In genomic region chr1:11156958-11157357, GRCh38 we compare ENCODE assay signal across 13 cellular contexts. TPM values are rescaled to one million over a fixed set of nuclear protein-coding genes. Genes with fewer than 3 reads are reported as not detected.
DNase-seq lines count a peak whose midpoint lies in the region; ATAC-seq and TF ChIP-seq lines count a peak whose summit lies in the region.
"Had no signal": no experiment of that assay in that cellular context is flagged by ENCODE, and none has a peak within 500 bp of the region (broad histone marks: within the 10 kb centered on the region; RNA-seq: fewer than 3 reads in every experiment).

No MANE protein-coding gene starts in this region.

- H4K91ac ChIP-seq in neuronal stem cell (ENCODE audit: low read depth, low read length, poor library complexity) (no peak overlapping the region), H9 (ENCODE audit: insufficient read length, low read depth, low read length) (no peak overlapping the region)

- no peak for DNase-seq in CD8-positive, alpha-beta T cell
- DNase-seq in caudate nucleus (lab: John Stamatoyannopoulos, UW) (no peak), gastrocnemius medialis (no peak), neuronal stem cell (ENCODE audit: low spot score) (no peak), H9 (no peak)
- DNase-seq: CD4-positive, alpha-beta T cell; effector memory CD8-positive, alpha-beta T cell; GDM1; H7; spleen had no signal

- H3K36me3 ChIP-seq in ACC112 (ENCODE audit: insufficient read depth, low read length) (peaks cover 11% of the 10 kb centered on the region; the same call in 1 of the 2 replicates), gastrocnemius medialis (peaks cover 0 to 15% of the 10 kb centered on the region in 2 donors), neuronal stem cell (replicated peaks in 1 of 2; ENCODE audit: control insufficient read depth in 2 of 2, insufficient read depth in 2 of 2, low read length in 2 of 2) (peaks cover 16 to 67% of the 10 kb centered on the region in 2 donors)
- peaks cover 22% of the 10 kb centered on the region for H3K36me3 ChIP-seq in CD8-positive, alpha-beta T cell (ENCODE audit: insufficient read depth, low read length)

- no peak overlapping the region for H2BK120ac ChIP-seq in neuronal stem cell (ENCODE audit: low read depth, low read length)
- no peak overlapping the region for H2BK120ac ChIP-seq in H9 (ENCODE audit: low read depth, low read length, poor library complexity, severe bottlenecking)

- H4K20me1 ChIP-seq in H9 (ENCODE audit: control insufficient read depth, insufficient read depth, insufficient read length): no peaks in the 10 kb centered on the region

- CTCF ChIA-PET in CD8-positive, alpha-beta T cell (lab: Charles Lee): no interaction called here

- H3K79me2 ChIP-seq in ACC112 (ENCODE audit: control insufficient read depth, insufficient read depth, low read length, unreplicated experiment) (no peaks in the 10 kb centered on the region), H9 (ENCODE audit: insufficient read depth, low read length) (no peaks in the 10 kb centered on the region)

- H3K4me1 Mint-ChIP-seq in CD8-positive, alpha-beta T cell (ENCODE audit: low read depth): peaks cover 3% of the 10 kb centered on the region
- peaks cover 0 to 4% of the 10 kb centered on the region in 2 experiments; a peak in 2 of 4 replicates for H3K4me1 Mint-ChIP-seq in H9

- no peak for TF ChIP-seq CTCF in CD8-positive, alpha-beta T cell (IDR thresholded peaks at IDR 0.05)
- TF ChIP-seq CTCF in gastrocnemius medialis (IDR thresholded peaks at IDR 0.05 in 4 of 5, conservative IDR thresholded peaks at IDR 0.05 in 1 of 5) (no peak), H9 (conservative IDR thresholded peaks at IDR 0.05) (no peak)

- POLR2A ChIA-PET in CD8-positive, alpha-beta T cell (lab: Charles Lee): no interaction called here

- H2BK15ac ChIP-seq in neuronal stem cell (ENCODE audit: low read length) (no peak overlapping the region), H9 (ENCODE audit: low read depth, low read length) (no peak overlapping the region)

- H4K8ac ChIP-seq in neuronal stem cell (ENCODE audit: low read depth, low read length) (no peak overlapping the region), H9 (replicated peaks; ENCODE audit: insufficient read length, low read depth, low read length) (no peak overlapping the region)

- no peak overlapping the region for H2AFZ ChIP-seq in ACC112 (ENCODE audit: low read length, unreplicated experiment)
- H2AFZ ChIP-seq in neuronal stem cell (ENCODE audit: low read length): no peak overlapping the region
- H2AFZ ChIP-seq in H9 (ENCODE audit: low read length): no peak overlapping the region

- H3K27ac ChIP-seq in ACC112 (ENCODE audit: low read depth, low read length) (peak overlapping the region; percentile 93), caudate nucleus (ENCODE audit: low read depth, low read length) (peak overlapping the region; percentile 88), gastrocnemius medialis (peak overlapping the region; percentile 85 to 94 (median 90)), neuronal stem cell (replicated peaks; ENCODE audit: low read length) (no peak overlapping the region), H9 (ENCODE audit: insufficient read length, low read depth, low read length) (no peak overlapping the region)
- H3K27ac ChIP-seq in CD8-positive, alpha-beta T cell (ENCODE audit: low read depth, low read length): no peak overlapping the region
- H3K27ac ChIP-seq: spleen had no signal

- H2BK12ac ChIP-seq in neuronal stem cell (ENCODE audit: low read length) (no peak overlapping the region), H9 (ENCODE audit: insufficient read length, low read depth, low read length) (no peak overlapping the region)

- H3K4me3 Mint-ChIP-seq in CD8-positive, alpha-beta T cell: no peak overlapping the region
- no peak overlapping the region for H3K4me3 Mint-ChIP-seq in H9
- H3K4me3 Mint-ChIP-seq: CD4-positive, alpha-beta T cell; effector memory CD8-positive, alpha-beta T cell had no signal

- H3K4me1 ChIP-seq in ACC112 (ENCODE audit: control insufficient read depth, insufficient read depth, low read length, unreplicated experiment) (peaks cover 37% of the 10 kb centered on the region), gastrocnemius medialis (peaks cover 31 to 36% of the 10 kb centered on the region in 2 donors), neuronal stem cell (ENCODE audit: control insufficient read depth in 2 of 2, insufficient read depth in 1 of 2, low read depth in 1 of 2, low read length in 2 of 2) (no peaks in the 10 kb centered on the region), H9 (ENCODE audit: insufficient read depth, low read length) (no peaks in the 10 kb centered on the region)
- no peaks in the 10 kb centered on the region for H3K4me1 ChIP-seq in CD8-positive, alpha-beta T cell (ENCODE audit: insufficient read depth, low read length)

- in situ Hi-C loops in gastrocnemius medialis (cut with MboI; ENCODE audit: low sequenced_read_pairs in 4 of 4): no loop called here

- H3K4me3 ChIP-seq in ACC112 (ENCODE audit: low read depth, low read length) (peak overlapping the region; percentile 33; the same call in 1 of the 2 replicates), gastrocnemius medialis (no peak overlapping the region), neuronal stem cell (ENCODE audit: low read length in 2 of 2) (no peak overlapping the region)
- no peak overlapping the region for H3K4me3 ChIP-seq in CD8-positive, alpha-beta T cell (ENCODE audit: low read depth, low read length)
- H3K4me3 ChIP-seq: spleen had no signal

- H3K23ac ChIP-seq in neuronal stem cell (ENCODE audit: low read depth, low read length, poor library complexity): no peak overlapping the region
- no peak overlapping the region for H3K23ac ChIP-seq in H9 (ENCODE audit: insufficient read length, low read depth, low read length)

- TF ChIP-seq POLR2A in gastrocnemius medialis (IDR thresholded peaks at IDR 0.05): no peak

- H3K4ac ChIP-seq in neuronal stem cell (ENCODE audit: low read length): no peak overlapping the region
- no peak overlapping the region for H3K4ac ChIP-seq in H9 (ENCODE audit: low read depth, low read length)

- H2BK5ac ChIP-seq in neuronal stem cell (ENCODE audit: low read length) (no peak overlapping the region), H9 (ENCODE audit: insufficient read length, low read length) (no peak overlapping the region)

- H2AK5ac ChIP-seq in neuronal stem cell (ENCODE audit: low read depth, low read length) (no peak overlapping the region), H9 (ENCODE audit: insufficient read length, low read length) (no peak overlapping the region)

- H3K79me1 ChIP-seq in neuronal stem cell (ENCODE audit: low read depth, low read length): no peaks in the 10 kb centered on the region
- H3K79me1 ChIP-seq in H9 (ENCODE audit: insufficient read depth, low read depth, low read length, poor library complexity, severe bottlenecking): no peaks in the 10 kb centered on the region

- peaks cover 75% of the 10 kb centered on the region for H3K36me3 Mint-ChIP-seq in CD8-positive, alpha-beta T cell
- peaks cover 23 to 54% (median 41%) of the 10 kb centered on the region in 3 experiments; a peak in 6 of 7 replicates for H3K36me3 Mint-ChIP-seq in H9 (ENCODE audit: insufficient read depth in 1 of 3, low read depth in 3 of 3)

- H3K56ac ChIP-seq in H9 (ENCODE audit: insufficient read length, low read depth, low read length): no peak overlapping the region

- H3K18ac ChIP-seq in neuronal stem cell (ENCODE audit: low read length) (no peak overlapping the region), H9 (ENCODE audit: insufficient read length, low read depth, low read length) (no peak overlapping the region)

- no peaks in the 10 kb centered on the region for H3K9me3 ChIP-seq in CD8-positive, alpha-beta T cell (ENCODE audit: low read length)
- no peaks in the 10 kb centered on the region for H3K9me3 ChIP-seq in gastrocnemius medialis
- H3K9me3 ChIP-seq in neuronal stem cell (replicated peaks in 1 of 2; ENCODE audit: control insufficient read depth in 2 of 2, insufficient read depth in 1 of 2, low read depth in 1 of 2, low read length in 2 of 2): no peaks in the 10 kb centered on the region
- H3K9me3 ChIP-seq in H9 (ENCODE audit: control insufficient read depth, low read depth, low read length): no peaks in the 10 kb centered on the region
- H3K9me3 ChIP-seq: spleen had no signal

- H3K4me2 ChIP-seq in neuronal stem cell (ENCODE audit: insufficient read depth, low read length, poor library complexity, severe bottlenecking) (no peak overlapping the region), H9 (ENCODE audit: insufficient read depth, insufficient read length, low read length) (no peak overlapping the region)

- H3K9ac ChIP-seq in neuronal stem cell (ENCODE audit: low read depth, low read length, poor library complexity) (no peak overlapping the region), H9 (ENCODE audit: extremely low read depth, insufficient read length, low read length) (no peak overlapping the region)

- intact Hi-C loops in CD8-positive, alpha-beta T cell (cut with DNase I, micrococcal nuclease): no loop called here
- intact Hi-C loops in gastrocnemius medialis (cut with DNase I; ENCODE audit: low total_unique reads): loop anchor here (5.0 kb wide), 2 partner anchors 105 to 485 kb away; partner anchors contain the start of gene MTOR

- no peaks in the 10 kb centered on the region for H3K27me3 Mint-ChIP-seq in CD8-positive, alpha-beta T cell (ENCODE audit: low read depth)
- no peaks in the 10 kb centered on the region for H3K27me3 Mint-ChIP-seq in H9 (ENCODE audit: low read depth)
- H3K27me3 Mint-ChIP-seq: CD4-positive, alpha-beta T cell; effector memory CD8-positive, alpha-beta T cell had no signal

- H3T11ph ChIP-seq in H9 (ENCODE audit: low read length): no peak overlapping the region

- no peaks in the 10 kb centered on the region for H3K9me3 Mint-ChIP-seq in CD8-positive, alpha-beta T cell
- H3K9me3 Mint-ChIP-seq in H9: no peaks in the 10 kb centered on the region
- H3K9me3 Mint-ChIP-seq: CD4-positive, alpha-beta T cell; effector memory CD8-positive, alpha-beta T cell had no signal

- no peak overlapping the region for H4K5ac ChIP-seq in H9 (ENCODE audit: insufficient read length, low read depth, low read length)

- H3K23me2 ChIP-seq in H9 (ENCODE audit: insufficient read length, low read depth, low read length, poor library complexity, severe bottlenecking): no peaks in the 10 kb centered on the region

- no peak overlapping the region for H3K14ac ChIP-seq in neuronal stem cell (ENCODE audit: low read length)
- H3K14ac ChIP-seq in H9 (ENCODE audit: insufficient read depth, low read length): no peak overlapping the region

- no peak for ATAC-seq in CD8-positive, alpha-beta T cell
- peak in 1 of 2 donors; percentile 1 for ATAC-seq in gastrocnemius medialis
- ATAC-seq in HG03469 (IDR thresholded peaks at IDR 0.05; ENCODE audit: unreplicated experiment): no peak
- ATAC-seq: effector memory CD8-positive, alpha-beta T cell had no signal

- peak overlapping the region; percentile 2 for H3K27ac Mint-ChIP-seq in CD8-positive, alpha-beta T cell
- no peak overlapping the region for H3K27ac Mint-ChIP-seq in H9
- H3K27ac Mint-ChIP-seq: CD4-positive, alpha-beta T cell had no signal

- no peak overlapping the region for H2BK20ac ChIP-seq in H9 (ENCODE audit: low read depth, low read length, poor library complexity, severe bottlenecking)

- H3K27me3 ChIP-seq in ACC112 (ENCODE audit: insufficient read depth, low read length): no peaks in the 10 kb centered on the region
- no peaks in the 10 kb centered on the region for H3K27me3 ChIP-seq in CD8-positive, alpha-beta T cell (ENCODE audit: insufficient read depth, low read length)
- H3K27me3 ChIP-seq in gastrocnemius medialis: no peaks in the 10 kb centered on the region
- no peaks in the 10 kb centered on the region for H3K27me3 ChIP-seq in neuronal stem cell (ENCODE audit: control insufficient read depth in 3 of 3, insufficient read depth in 3 of 3, low read depth in 1 of 3, low read length in 3 of 3)
- no peaks in the 10 kb centered on the region for H3K27me3 ChIP-seq in H9 (ENCODE audit: insufficient read depth, low read length)
- H3K27me3 ChIP-seq: spleen had no signal

- WGBS in neuronal stem cell (ENCODE audit: extremely low coverage in 2 of 2, insufficient read length in 2 of 2, insufficient replicate concordance in 1 of 2), 2 donors: no CpG with 5 or more reads among the region's 7 CpGs
- WGBS in H9 (ENCODE audit: extremely low coverage, insufficient read length, low lambda C conversion rate): no CpG with 5 or more reads among the region's 7 CpGs

RNA-seq across cellular contexts. Expression of gene ANGPTL7, which starts 32.2 kb away (rescaled TPM):
- not detected for total RNA-seq in CD8-positive, alpha-beta T cell
- 10 to 100 TPM in 1 of 4 donors, 1 to 10 TPM in 2, under 1 TPM in 1; 0.56 to 30.7 (median 3.3) TPM for total RNA-seq in gastrocnemius medialis
- polyA plus RNA-seq in neuronal stem cell (2013, experiment 1 of 2): 0.24 TPM
- polyA plus RNA-seq in neuronal stem cell (2013, experiment 2 of 2): 0.11 TPM
- total RNA-seq in H9 (2021): not detected in 2 replicates
- total RNA-seq: CD4-positive, alpha-beta T cell; glomerular endothelial cell; H7; spleen had no signal

RNA-seq across cellular contexts. Expression of gene EXOSC10, which starts 57.3 kb away (rescaled TPM):
- 10 to 100 TPM; 95.0 to 98.1 TPM for total RNA-seq in CD8-positive, alpha-beta T cell
- total RNA-seq in gastrocnemius medialis: 10 to 100 TPM; 26.5 to 44.4 (median 40.3) TPM
- polyA plus RNA-seq in neuronal stem cell (2013, experiment 1 of 2): 55.5 TPM
- polyA plus RNA-seq in neuronal stem cell (2013, experiment 2 of 2): 55.9 TPM
- 83.4 and 89.0 TPM in 2 replicates for total RNA-seq in H9 (2021)

Comparison
In these comparisons a context has a peak if more than half of its experiments do, and no peak if none do; other contexts are left out.
1. H3K27ac ChIP-seq: peak in ACC112 (single experiment), caudate nucleus (single experiment) and gastrocnemius medialis (4 of 4); none in CD8-positive, alpha-beta T cell (single experiment), neuronal stem cell (single experiment) and H9 (single experiment).